8 cellular contexts compared by ENCODE assay signal in genomic region chr12:89709157-89709993, GRCh38. TPM values are rescaled to one million over a fixed set of nuclear protein-coding genes. Genes with fewer than 3 reads are reported as not detected.
DNase-seq lines count a peak whose midpoint lies in the region; ATAC-seq lines count a peak whose summit lies in the region.

No MANE protein-coding gene starts in this region.

- ATAC-seq in GM19351 (IDR thresholded peaks at IDR 0.05; ENCODE audit: unreplicated experiment) (peak; percentile 62), HG03520 (IDR thresholded peaks at IDR 0.05; ENCODE audit: unreplicated experiment) (peak; percentile 65)

- CTCF ChIA-PET in activated CD4-positive, alpha-beta T cell treated with anti-CD3 and anti-CD28 coated beads, Interleukin-2, amount 10 ng/mL, durations not matched to agents 7 days and 5 days (lab: Charles Lee): interaction anchor here (0.7 to 0.9 kb wide), 2 partner anchors 14 to 170 kb away, joined by 3 read pairs; no protein-coding TSS in a partner anchor

- no peaks in the 10 kb centered on the region for H3K9me3 Mint-ChIP-seq in activated CD4-positive, alpha-beta T cell treated with anti-CD3 and anti-CD28 coated beads, Interleukin-2, amount 10 ng/mL, durations not matched to agents 7 days and 5 days

- POLR2A ChIA-PET in activated CD4-positive, alpha-beta T cell treated with anti-CD3 and anti-CD28 coated beads, Interleukin-2, amount 10 ng/mL, durations not matched to agents 7 days and 5 days (lab: Charles Lee): no interaction called here

- no peaks in the 10 kb centered on the region for H3K36me3 Mint-ChIP-seq in activated CD4-positive, alpha-beta T cell treated with anti-CD3 and anti-CD28 coated beads, Interleukin-2, amount 10 ng/mL, durations not matched to agents 7 days and 5 days (ENCODE audit: low read depth)

- H3K27me3 Mint-ChIP-seq in activated CD4-positive, alpha-beta T cell treated with anti-CD3 and anti-CD28 coated beads, Interleukin-2, amount 10 ng/mL, durations not matched to agents 7 days and 5 days: peaks cover 19% of the 10 kb centered on the region

- H3K4me3 Mint-ChIP-seq in activated CD4-positive, alpha-beta T cell treated with anti-CD3 and anti-CD28 coated beads, Interleukin-2, amount 10 ng/mL, durations not matched to agents 7 days and 5 days: peak overlapping the region; percentile 81

- peak overlapping the region; percentile 89 for H3K27ac Mint-ChIP-seq in activated CD4-positive, alpha-beta T cell treated with anti-CD3 and anti-CD28 coated beads, Interleukin-2, amount 10 ng/mL, durations not matched to agents 7 days and 5 days

- H3K4me1 Mint-ChIP-seq in activated CD4-positive, alpha-beta T cell treated with anti-CD3 and anti-CD28 coated beads, Interleukin-2, amount 10 ng/mL, durations not matched to agents 7 days and 5 days: peaks cover 35% of the 10 kb centered on the region

- DNase-seq in C1 segment of cervical spinal cord (lab: John Stamatoyannopoulos, UW) (peak; percentile 83 to 100 (median 97)), NCI-H526 treated with DMSO at 0.1 percent for 48 hours (lab: John Stamatoyannopoulos, UW) (peak; percentile 96), cortex of kidney (lab: John Stamatoyannopoulos, UW) (peak; percentile 31), left kidney (ENCODE audit: low read depth, low spot score) (peak; percentile 99)
- DNase-seq in activated CD4-positive, alpha-beta T cell treated with anti-CD3 and anti-CD28 coated beads, Interleukin-2, amount 10 ng/mL, durations not matched to agents 7 days and 5 days: peak; percentile 99
- DNase-seq in stimulated activated CD4-positive, alpha-beta T cell treated with anti-CD3 and anti-CD28 coated beads, Interleukin-1b, Interleukin-23, amount 100 ng/mL, for 48 hours: peak; percentile 98

RNA-seq across cellular contexts. Expression of gene ATP2B1, which starts 0.7 kb away (rescaled TPM):
- total RNA-seq in activated CD4-positive, alpha-beta T cell treated with anti-CD3 and anti-CD28 coated beads, Interleukin-2, amount 10 ng/mL, durations not matched to agents 7 days and 5 days: 10 to 100 TPM; 24.2 to 26.6 TPM

Comparison
In these comparisons a context has a peak if more than half of its experiments do, and no peak if none do; other contexts are left out.
1. Peak in every context shown above with its lines: DNase-seq and ATAC-seq.
2. DNase-seq: peak in every context shown above with its lines; median percentile 99 in activated CD4-positive, alpha-beta T cell treated with anti-CD3 and anti-CD28 coated beads, Interleukin-2, amount 10 ng/mL, durations not matched to agents 7 days and 5 days; 99 in left kidney; 98 in stimulated activated CD4-positive, alpha-beta T cell treated with anti-CD3 and anti-CD28 coated beads, Interleukin-1b, Interleukin-23, amount 100 ng/mL, for 48 hours; 97 in C1 segment of cervical spinal cord; 96 in NCI-H526 treated with DMSO at 0.1 percent for 48 hours; 31 in cortex of kidney.